ENCODE assay signal across 17 cellular contexts in genomic region chr1:244314921-244315544, GRCh38.
"Had no signal": no experiment of that assay in that cellular context is flagged by ENCODE, and none has a peak within 500 bp of the region (broad histone marks: within the 10 kb centered on the region; RNA-seq: fewer than 3 reads in every experiment).

No MANE protein-coding gene starts in this region.

- H3K27me3 ChIP-seq: right atrium auricular region, tibial artery, vagina had no signal

- ATAC-seq: left lobe of liver, WTC11 had no signal

- H3K36me3 Mint-ChIP-seq: activated naive CD4-positive, alpha-beta T cell treated with anti-CD3 and anti-CD28 coated beads, Interleukin-2, amount 50 U/mL, for 24 hours; brain had no signal

- H3K9me3 Mint-ChIP-seq: activated naive CD4-positive, alpha-beta T cell treated with anti-CD3 and anti-CD28 coated beads, Interleukin-2, amount 50 U/mL, for 24 hours; central memory CD8-positive, alpha-beta T cell; neural crest cell had no signal

- H3K36me3 ChIP-seq: right atrium auricular region, tibial artery, vagina had no signal

- H3K27me3 Mint-ChIP-seq: activated naive CD4-positive, alpha-beta T cell treated with anti-CD3 and anti-CD28 coated beads, Interleukin-2, amount 50 U/mL, for 24 hours; central memory CD8-positive, alpha-beta T cell had no signal

- H3K9me3 ChIP-seq: right atrium auricular region, tibial artery, vagina had no signal

- H3K4me3 Mint-ChIP-seq: activated naive CD4-positive, alpha-beta T cell treated with anti-CD3 and anti-CD28 coated beads, Interleukin-2, amount 50 U/mL, for 24 hours; brain; central memory CD8-positive, alpha-beta T cell; neural crest cell; WTC11 had no signal

- DNase-seq: activated CD4-positive, alpha-beta T cell treated with anti-CD3 and anti-CD28 coated beads for 48 hours; activated effector memory CD4-positive, alpha-beta T cell treated with Interleukin-2 at 50 U/mL for 16 hours; amniotic stem cell; cortex of kidney; glutamatergic neuron; small intestine; SW 1271; tibial artery had no signal

- H3K4me3 ChIP-seq: right atrium auricular region, tibial artery, vagina had no signal

- H3K27ac Mint-ChIP-seq: activated naive CD4-positive, alpha-beta T cell treated with anti-CD3 and anti-CD28 coated beads, Interleukin-2, amount 50 U/mL, for 24 hours; brain; WTC11 had no signal

- H3K27ac ChIP-seq: parathyroid adenoma, right atrium auricular region, tibial artery, vagina had no signal

- H3K4me1 Mint-ChIP-seq: brain, neural crest cell had no signal
